Comparison of ENCODE assay signal across 17 cellular contexts in genomic region chr22:40890881-40891280, GRCh38. TPM values are rescaled to one million over a fixed set of nuclear protein-coding genes. Genes with fewer than 3 reads are reported as not detected.
"Had no signal": no experiment of that assay in that cellular context is flagged by ENCODE, and none has a peak within 500 bp of the region (broad histone marks: within the 10 kb centered on the region; RNA-seq: fewer than 3 reads in every experiment).

No MANE protein-coding gene starts in this region.

- H3K4me3 ChIP-seq: hepatocyte, psoas muscle, right lobe of liver had no signal

- ATAC-seq: effector memory CD8-positive, alpha-beta T cell; left ventricle myocardium superior; psoas muscle; right lobe of liver; stimulated activated effector memory CD8-positive, alpha-beta T cell treated with anti-CD3 and anti-CD28 coated beads, Interleukin-12 subunit alpha, Interleukin-12 subunit beta, amount 100 ng/mL, for 72 hours had no signal

- H3K27me3 ChIP-seq: brain microvascular endothelial cell, hepatocyte, right lobe of liver had no signal

- H3K9me3 ChIP-seq: psoas muscle, right lobe of liver had no signal

- H3K4me1 ChIP-seq: psoas muscle, right lobe of liver had no signal

- DNase-seq: activated T-cell treated with anti-CD3 and anti-CD28 coated beads, Interleukin-2, amount 50 U/mL, for 1 hour; amygdala; brain microvascular endothelial cell; effector memory CD8-positive, alpha-beta T cell; erythroblast; left ventricle myocardium superior; mesendoderm; nephron progenitor cell; psoas muscle; right lobe of liver; T-helper 2 cell; trophoblast cell had no signal

RNA-seq across cellular contexts. Expression of gene DNAJB7, which starts 29.0 kb away (rescaled TPM):
- total RNA-seq: hepatocyte, kidney epithelial cell, left ventricle myocardium superior, osteoblast, psoas muscle, right lobe of liver, subcutaneous adipose tissue had no signal
